21 cellular contexts compared by ENCODE assay signal in genomic region chr18:58599106-58599505, GRCh38. TPM values are rescaled to one million over a fixed set of nuclear protein-coding genes. Genes with fewer than 3 reads are reported as not detected.
A peak's percentile ranks its signal among the peaks of the same experiment; 100 is the strongest.
DNase-seq lines count a peak whose midpoint lies in the region; ATAC-seq, FAIRE-seq and TF ChIP-seq lines count a peak whose summit lies in the region.
"Had no signal": no experiment of that assay in that cellular context is flagged by ENCODE, and none has a peak within 500 bp of the region (broad histone marks: within the 10 kb centered on the region; RNA-seq: fewer than 3 reads in every experiment).

No MANE protein-coding gene starts in this region.

- no peak for TF ChIP-seq RAD21 in HCT116 (IDR thresholded peaks at IDR 0.05; ENCODE audit: low read depth)

- RAD21 ChIA-PET in HCT116 (lab: Charles Lee; ENCODE audit: low non-redundant PET in 1 of 2, low total read pairs in 2 of 2, uncharacterized antibody in 2 of 2, unreplicated experiment in 2 of 2), result no interaction called here

- in situ Hi-C loops in ACHN (cut with HindIII; ENCODE audit: low pct_ligation_motif_present, low pct_unique_long_range_greater_than_20kb, low sequenced_read_pairs), result no loop called here

- H2AFZ ChIP-seq in HCT116 (ENCODE audit: low read depth, low read length, poor library complexity, severe bottlenecking), result peak overlapping the region; percentile 88
- H2AFZ ChIP-seq in keratinocyte (ENCODE audit: control insufficient read depth, low read length), result no peak overlapping the region

- H3K27me3 ChIP-seq in HCT116 (ENCODE audit: insufficient read depth, low read length) (no peaks in the 10 kb centered on the region), bronchial epithelial cell (ENCODE audit: control insufficient read depth, insufficient read depth, low read length) (no peaks in the 10 kb centered on the region), keratinocyte (ENCODE audit: control insufficient read depth, extremely low read depth, insufficient read depth, low read length) (no peaks in the 10 kb centered on the region)
- H3K27me3 ChIP-seq: BLaER1 treated with 17β-estradiol and CSF1 and Interleukin-3, amounts not matched to agents 10 nM and 100 nM; gastrocnemius medialis; upper lobe of right lung had no signal

- H3K79me2 ChIP-seq in HCT116 (ENCODE audit: insufficient read depth, low read length) (no peaks in the 10 kb centered on the region), keratinocyte (ENCODE audit: control insufficient read depth, insufficient read depth, low read length) (no peaks in the 10 kb centered on the region)

- no peaks in the 10 kb centered on the region for H3K9me1 ChIP-seq in keratinocyte (ENCODE audit: control insufficient read depth, extremely low read depth, insufficient read depth, low read length)

- TF ChIP-seq CTCF in HCT116 (IDR thresholded peaks at IDR 0.05 in 2 of 3, conservative IDR thresholded peaks at IDR 0.05 in 1 of 3; ENCODE audit: borderline replicate concordance in 1 of 3, insufficient read depth in 1 of 3, low read depth in 2 of 3, low read length in 2 of 3), result no peak
- no peak for TF ChIP-seq CTCF in bronchial epithelial cell (IDR thresholded peaks at IDR 0.05; ENCODE audit: insufficient read depth, low read length, severe bottlenecking)
- TF ChIP-seq CTCF in keratinocyte (optimal IDR thresholded peaks at IDR 0.05 in 1 of 3, IDR thresholded peaks at IDR 0.05 in 1 of 3, conservative IDR thresholded peaks at IDR 0.05 in 1 of 3; ENCODE audit: extremely low read depth in 1 of 3, insufficient read depth in 2 of 3, low read length in 3 of 3), result no peak

- H3K9ac ChIP-seq in HCT116 (ENCODE audit: low read length) (peak overlapping the region; percentile 15), keratinocyte (ENCODE audit: control insufficient read depth, extremely low read depth, insufficient read depth, low read length) (no peak overlapping the region)
- H3K9ac ChIP-seq: BLaER1 treated with 17β-estradiol and CSF1 and Interleukin-3, amounts not matched to agents 10 nM and 100 nM had no signal

- H3K9me2 ChIP-seq in HCT116 (ENCODE audit: insufficient read depth), result no peaks in the 10 kb centered on the region

- no TSS peak for BruUV-seq in HCT116 (replicated peaks; lab: Mats Ljungman, UMichigan)

- no peaks in the 10 kb centered on the region for H3K36me3 ChIP-seq in HCT116 (ENCODE audit: control insufficient read depth in 1 of 2, insufficient read depth in 2 of 2, low read length in 2 of 2)
- H3K36me3 ChIP-seq in bronchial epithelial cell (ENCODE audit: control insufficient read depth, insufficient read depth, low read length), result no peaks in the 10 kb centered on the region
- H3K36me3 ChIP-seq in keratinocyte (ENCODE audit: control insufficient read depth in 2 of 2, extremely low read depth in 1 of 2, insufficient read depth in 2 of 2, low read length in 2 of 2), result no peaks in the 10 kb centered on the region
- H3K36me3 ChIP-seq: BLaER1 treated with 17β-estradiol and CSF1 and Interleukin-3, amounts not matched to agents 10 nM and 100 nM; upper lobe of right lung had no signal

- no peak for FAIRE-seq in bronchial epithelial cell (lab: Jason Lieb, UNC)
- FAIRE-seq in keratinocyte (lab: Jason Lieb, UNC), result peak; percentile 97

- no peak overlapping the region for H3K27ac ChIP-seq in HCT116 (ENCODE audit: low read depth, low read length)
- H3K27ac ChIP-seq in keratinocyte (ENCODE audit: control insufficient read depth, insufficient read depth, low read length), result peak overlapping the region; percentile 49
- H3K27ac ChIP-seq: BLaER1 treated with 17β-estradiol and CSF1 and Interleukin-3, amounts not matched to agents 10 nM and 100 nM; upper lobe of right lung had no signal

- H4K20me1 ChIP-seq in HCT116 (ENCODE audit: insufficient read depth) (no peaks in the 10 kb centered on the region), keratinocyte (ENCODE audit: control insufficient read depth, extremely low read depth, insufficient read depth, low read length) (no peaks in the 10 kb centered on the region)
- H4K20me1 ChIP-seq: BLaER1 treated with 17β-estradiol and CSF1 and Interleukin-3, amounts not matched to agents 10 nM and 100 nM had no signal

- POLR2A ChIA-PET in HCT116 (lab: Charles Lee), result no interaction called here

- H3K9me3 ChIP-seq in HCT116 (ENCODE audit: control insufficient read depth in 1 of 2, insufficient read depth in 1 of 2, low read depth in 1 of 2, low read length in 2 of 2) (peaks cover 0 to 10% of the 10 kb centered on the region in 2 experiments; a peak in 1 of 4 replicates), keratinocyte (ENCODE audit: control insufficient read depth, low read depth, low read length) (peaks cover 5% of the 10 kb centered on the region)
- H3K9me3 ChIP-seq: Caco-2 had no signal

- dilution Hi-C loops in keratinocyte (cut with MboI; ENCODE audit: extremely low pct_ligation_motif_present, low sequenced_read_pairs), result no loop called here

- intact Hi-C loops in HCT116 (cut with micrococcal nuclease), result no loop called here

- peak overlapping the region; percentile 55 for H3K4me2 ChIP-seq in HCT116 (ENCODE audit: low read length)
- H3K4me2 ChIP-seq in keratinocyte (ENCODE audit: control insufficient read depth, extremely low read depth, insufficient read depth, low read depth, low read length), result peak overlapping the region; percentile 11
- H3K4me2 ChIP-seq: BLaER1 treated with 17β-estradiol and CSF1 and Interleukin-3, amounts not matched to agents 10 nM and 100 nM had no signal

- peak; percentile 46 for ATAC-seq in HCT116
- ATAC-seq: gastrocnemius medialis, upper lobe of right lung had no signal

- DNase-seq in 8988T (peak; percentile 23), HCT116 (ENCODE audit: low read depth, low spot score) (no peak), bronchial epithelial cell (ENCODE audit: low read depth) (peak; percentile 35), keratinocyte (ENCODE audit: low read depth, low spot score) (peak; percentile 83), DMS79 treated with DMSO at 0.1 percent for 48 hours (lab: John Stamatoyannopoulos, UW) (no peak), ACHN (no peak), MV-4-11 (lab: John Stamatoyannopoulos, UW) (no peak)
- DNase-seq in effector CD8-positive, alpha-beta T cell (lab: John Stamatoyannopoulos, UW), result no peak
- DNase-seq: activated CD4-positive, alpha-beta memory T cell treated with anti-CD3 and anti-CD28 coated beads, Interleukin-2, amount 10 ng/mL, durations not matched to agents 7 days and 5 days; activated CD4-positive, CD25-positive, alpha-beta regulatory T cell; amniotic stem cell; Caco-2; DND-41; erythroblast; gastrocnemius medialis; left cardiac atrium; midbrain; NCI-H510A treated with DMSO at 0.1 percent for 48 hours; nephron progenitor cell; upper lobe of right lung had no signal

- H3K4me3 ChIP-seq in HCT116 (replicated peaks in 1 of 2; ENCODE audit: low read depth in 1 of 2, low read length in 2 of 2) (no peak overlapping the region), bronchial epithelial cell (ENCODE audit: low read depth, low read length) (no peak overlapping the region), keratinocyte (ENCODE audit: control insufficient read depth in 2 of 3, extremely low read depth in 1 of 3, insufficient read depth in 2 of 3, low read depth in 1 of 3, low read length in 3 of 3) (no peak overlapping the region)
- H3K4me3 ChIP-seq: BLaER1 treated with 17β-estradiol and CSF1 and Interleukin-3, amounts not matched to agents 10 nM and 100 nM; gastrocnemius medialis; upper lobe of right lung had no signal

- CTCF ChIA-PET in HCT116 (lab: Charles Lee), result interaction anchor here (0.7 kb wide), 1 partner anchor 169 kb away, joined by 6 read pairs; no protein-coding TSS in a partner anchor

- TF ChIP-seq POLR2A in HCT116 (IDR thresholded peaks at IDR 0.05; ENCODE audit: borderline replicate concordance, extremely low read depth, insufficient read depth, insufficient read length), result no peak

- peaks cover 20 to 36% of the 10 kb centered on the region in 2 experiments for H3K4me1 ChIP-seq in HCT116 (ENCODE audit: control insufficient read depth in 1 of 2, insufficient read depth in 2 of 2, low read length in 2 of 2)
- H3K4me1 ChIP-seq in keratinocyte (ENCODE audit: control insufficient read depth, extremely low read depth, insufficient read depth, low read length), result peaks cover 17% of the 10 kb centered on the region
- H3K4me1 ChIP-seq: Caco-2, upper lobe of right lung had no signal

TF ChIP-seq in HCT116, 20 proteins besides CTCF, POLR2A, EP300 and RAD21 (continues in another document):
- no peak for TF ChIP-seq REST (IDR thresholded peaks at IDR 0.05; ENCODE audit: low read depth)

RNA-seq across cellular contexts. Expression of gene ALPK2, which starts 29.8 kb away (rescaled TPM):
- total RNA-seq in HCT116 (2021; ENCODE audit: unreplicated experiment) (0.22 TPM), bronchial epithelial cell (0.26 TPM in 1 of 2 replicates, not detected in the other)
- polyA plus RNA-seq in HCT116 (2012), result 0.10 and 0.16 TPM in 2 replicates
- polyA plus RNA-seq in keratinocyte, result 0.01 to 0.19 TPM (median 0.07 TPM) in 3 replicates
- polyA plus RNA-seq in keratinocyte (2011; ENCODE audit: low read depth), result not detected
- 0.07 TPM in 1 of 2 replicates, not detected in the other for polyA plus RNA-seq in keratinocyte (2011; cell fraction: cytosol; rRNA removed)
- 0.05 and 0.12 TPM in 2 replicates for polyA plus RNA-seq in keratinocyte (2011; cell fraction: nucleus; rRNA removed)
- 0.05 TPM in 1 of 2 replicates, not detected in the other for polyA plus RNA-seq in keratinocyte (2012; ENCODE audit: low replicate concordance)
- 0.64 TPM in 1 of 3 replicates, not detected in the others for polyA minus RNA-seq in keratinocyte
- not detected for polyA minus RNA-seq in keratinocyte (2011; cell fraction: cytosol; rRNA and poly(A)+ RNA removed)
- 0.23 TPM in 1 of 2 replicates, not detected in the other for polyA minus RNA-seq in keratinocyte (2011; cell fraction: nucleus; rRNA and poly(A)+ RNA removed)

Comparison
In these comparisons a context has a peak if more than half of its experiments do, and no peak if none do; other contexts are left out.
1. DNase-seq: peak in 8988T (single experiment), bronchial epithelial cell (single experiment) and keratinocyte (single experiment); none in HCT116 (single experiment), effector CD8-positive, alpha-beta T cell (single experiment), DMS79 treated with DMSO at 0.1 percent for 48 hours (single experiment), ACHN (single experiment) and MV-4-11 (single experiment).